Comparison of ENCODE assay signal across 1 cellular context in the genomic region with DNA sequence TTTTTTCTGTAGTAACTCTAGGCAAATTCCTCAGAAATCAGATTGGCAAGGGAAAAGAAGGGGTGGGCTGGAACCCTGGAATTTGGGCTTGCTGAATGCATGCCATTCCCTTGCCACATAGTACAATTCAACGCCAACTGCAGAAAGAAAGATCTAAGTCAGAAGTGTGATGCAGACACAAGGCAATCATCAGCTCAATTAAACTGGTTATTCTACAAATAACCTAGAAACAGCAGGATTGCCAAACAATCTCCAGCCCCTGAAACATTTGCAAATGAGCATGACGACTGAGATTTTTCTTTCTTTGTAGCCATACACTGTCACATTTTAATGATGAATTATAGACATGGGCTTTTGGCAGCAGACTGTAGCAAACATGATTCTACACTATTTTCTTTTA.
TF ChIP-seq lines count a peak whose summit lies in the region.

No MANE protein-coding gene starts in this region.

TF ChIP-seq in HEK293, 187 proteins besides CTCF, POLR2A, EP300 and RAD21 (continued from another document):
- peak; percentile 77 for TF ChIP-seq PRDM6 (tag by site-specific recombination; IDR thresholded peaks at IDR 0.05)
- TF ChIP-seq GFI1B (tag by site-specific recombination; IDR thresholded peaks at IDR 0.05) = peak; percentile 31; the same call in 1 of the 2 replicates
